19 cellular contexts compared by ENCODE assay signal in genomic region chr3:126316515-126316939, GRCh38.
"Had no signal": no experiment of that assay in that cellular context is flagged by ENCODE, and none has a peak within 500 bp of the region (broad histone marks: within the 10 kb centered on the region; RNA-seq: fewer than 3 reads in every experiment).

No MANE protein-coding gene starts in this region.

- H3K4me1 ChIP-seq: lower lobe of right lung had no signal

- H3K36me3 Mint-ChIP-seq: activated naive CD4-positive, alpha-beta T cell treated with anti-CD3 and anti-CD28 coated beads, Interleukin-2, amount 50 U/mL, for 24 hours; mesothelial cell of epicardium; T-cell had no signal

- H3K27ac Mint-ChIP-seq: activated B cell treated with CpG ODN at 0.5 μM for 24 hours; activated CD4-positive, alpha-beta T cell treated with anti-CD3 and anti-CD28 coated beads, Interleukin-2, amount 10 ng/mL, durations not matched to agents 24 days and 14 days; activated CD8-positive, alpha-beta T cell treated with anti-CD3 and anti-CD28 coated beads for 36 hours; activated naive CD4-positive, alpha-beta T cell treated with anti-CD3 and anti-CD28 coated beads, Interleukin-2, amount 50 U/mL, for 24 hours; dendritic cell treated with granulocyte-macrophage colony-stimulating factor and Interleukin-4, amounts not matched to agents 40 ng/mL and 50 ng/mL, for 4 days; mesothelial cell of epicardium; nephron progenitor cell; progenitor cell of endocrine pancreas; T-cell had no signal

- H3K4me3 Mint-ChIP-seq: activated B cell treated with CpG ODN at 0.5 μM for 24 hours; activated CD4-positive, alpha-beta T cell treated with anti-CD3 and anti-CD28 coated beads, Interleukin-2, amount 10 ng/mL, durations not matched to agents 24 days and 14 days; activated CD8-positive, alpha-beta T cell treated with anti-CD3 and anti-CD28 coated beads for 36 hours; activated naive CD4-positive, alpha-beta T cell treated with anti-CD3 and anti-CD28 coated beads, Interleukin-2, amount 50 U/mL, for 24 hours; activated T-cell treated with anti-CD3 and anti-CD28 coated beads, Interleukin-2, amount 50 U/mL, for 4 hours; dendritic cell treated with granulocyte-macrophage colony-stimulating factor and Interleukin-4, amounts not matched to agents 40 ng/mL and 50 ng/mL, for 4 days; mesothelial cell of epicardium; nephron progenitor cell; T-cell had no signal

- H3K36me3 ChIP-seq: lower lobe of right lung, thoracic aorta had no signal

- H3K4me1 Mint-ChIP-seq: activated B cell treated with CpG ODN at 0.5 μM for 24 hours; activated CD4-positive, alpha-beta T cell treated with anti-CD3 and anti-CD28 coated beads, Interleukin-2, amount 10 ng/mL, durations not matched to agents 24 days and 14 days; activated naive CD4-positive, alpha-beta T cell treated with anti-CD3 and anti-CD28 coated beads, Interleukin-2, amount 50 U/mL, for 24 hours; nephron progenitor cell; T-cell had no signal

- ATAC-seq: activated CD8-positive, alpha-beta T cell treated with anti-CD3 and anti-CD28 coated beads for 36 hours; activated T-cell treated with anti-CD3 and anti-CD28 coated beads, Interleukin-2, amount 50 U/mL, for 4 hours; T-cell had no signal

- H3K27me3 Mint-ChIP-seq: activated CD4-positive, alpha-beta T cell treated with anti-CD3 and anti-CD28 coated beads, Interleukin-2, amount 10 ng/mL, durations not matched to agents 24 days and 14 days; activated CD8-positive, alpha-beta T cell treated with anti-CD3 and anti-CD28 coated beads for 36 hours had no signal

- DNase-seq: activated B cell treated with CpG ODN at 0.5 μM for 24 hours; activated CD4-positive, alpha-beta T cell treated with anti-CD3 and anti-CD28 coated beads, Interleukin-2, amount 10 ng/mL, durations not matched to agents 24 days and 14 days; activated CD8-positive, alpha-beta T cell treated with anti-CD3 and anti-CD28 coated beads for 36 hours; activated gamma-delta T cell; activated T-cell treated with anti-CD3 and anti-CD28 coated beads, Interleukin-2, amount 50 U/mL, for 4 hours; effector memory CD4-positive, alpha-beta T cell; foreskin fibroblast; left cardiac atrium; lower lobe of right lung; nephron progenitor cell; occipital lobe; stimulated activated CD4-positive, alpha-beta T cell treated with anti-CD3 and anti-CD28 coated beads, Interleukin-15, amount 100 ng/mL, for 24 hours; stimulated activated CD4-positive, alpha-beta T cell treated with anti-CD3 and anti-CD28 coated beads, Interleukin-2, amount 100 ng/mL, for 48 hours; T-cell had no signal

- H3K9me3 Mint-ChIP-seq: activated CD4-positive, alpha-beta T cell treated with anti-CD3 and anti-CD28 coated beads, Interleukin-2, amount 10 ng/mL, durations not matched to agents 24 days and 14 days; activated CD8-positive, alpha-beta T cell treated with anti-CD3 and anti-CD28 coated beads for 36 hours; activated naive CD4-positive, alpha-beta T cell treated with anti-CD3 and anti-CD28 coated beads, Interleukin-2, amount 50 U/mL, for 24 hours; activated T-cell treated with anti-CD3 and anti-CD28 coated beads, Interleukin-2, amount 50 U/mL, for 4 hours; dendritic cell treated with granulocyte-macrophage colony-stimulating factor and Interleukin-4, amounts not matched to agents 40 ng/mL and 50 ng/mL, for 4 days; T-cell had no signal

- H3K9me3 ChIP-seq: lower lobe of right lung, thoracic aorta had no signal

- H3K4me3 ChIP-seq: lower lobe of right lung, thoracic aorta had no signal

- H3K27ac ChIP-seq: lower lobe of right lung, thoracic aorta had no signal
